In the genomic region with DNA sequence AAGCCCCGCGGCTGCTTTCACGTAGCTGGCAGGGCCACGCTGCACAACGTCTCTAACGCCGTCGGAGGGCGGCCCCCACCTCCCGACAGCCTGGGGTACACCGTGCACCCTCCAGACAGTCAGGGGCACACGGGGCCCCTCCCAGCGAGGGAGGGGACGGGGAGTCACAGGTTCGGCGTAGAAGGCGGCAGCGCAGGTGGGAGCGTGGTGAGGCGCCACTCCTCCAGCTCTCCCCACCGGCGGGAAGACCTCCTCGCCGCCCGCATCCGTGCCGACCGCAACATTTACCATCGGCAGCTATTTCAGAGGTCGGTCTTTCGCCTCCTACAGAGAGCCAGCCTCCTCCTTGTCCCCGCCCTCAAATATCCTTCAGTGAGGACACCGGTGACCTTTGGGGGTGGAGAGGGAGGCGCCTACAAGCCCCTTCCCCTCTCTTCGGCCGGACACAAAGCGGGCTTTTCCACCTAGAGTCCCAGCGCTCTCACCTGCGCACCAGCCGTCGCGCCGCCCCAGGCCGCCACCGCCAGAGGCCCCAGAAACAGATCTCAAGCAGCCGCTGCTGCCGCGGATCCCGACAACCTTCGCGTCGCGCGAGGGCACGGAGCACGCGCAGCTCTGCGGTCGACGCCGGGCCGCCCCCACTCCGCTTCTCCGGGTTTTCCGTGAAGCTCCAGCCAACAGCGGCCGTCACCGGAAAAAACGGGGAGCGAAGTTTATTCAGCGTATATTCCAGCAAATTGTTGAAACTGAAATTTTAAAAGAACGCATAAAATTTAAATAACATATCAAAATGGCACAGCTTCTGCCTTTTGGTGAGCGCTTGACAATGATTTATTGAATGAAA, we compare ENCODE assay signal across 8 cellular contexts. TPM values are rescaled to one million over a fixed set of nuclear protein-coding genes. Genes with fewer than 3 reads are reported as not detected.
A peak's percentile ranks its signal among the peaks of the same experiment; 100 is the strongest.
DNase-seq lines count a peak whose midpoint lies in the region; ATAC-seq and TF ChIP-seq lines count a peak whose summit lies in the region.

MKKS (minus strand) TSS at position 600 of the 844 bp plus-strand sequence. CDS start 20,708 bp downstream, outside the sequence.

- TF ChIP-seq CTCF in BJ (IDR thresholded peaks at IDR 0.05; ENCODE audit: insufficient read depth, low read depth, low read length) (peak; percentile 20; the same call in 1 of the 2 replicates), right lobe of liver (IDR thresholded peaks at IDR 0.05) (peak in 1 of 4 donors; percentile 5)

- CTCF ChIA-PET in BJ (lab: Yijun Ruan, JAX), result interaction anchor here (0.9 to 2.4 kb wide), 8 partner anchors 9 to 1110 kb away, joined by 3 to 15 read pairs (median 4); no protein-coding TSS in a partner anchor

- peak within 1 kb of the TSS; percentile 100 for H3K27ac Mint-ChIP-seq in dendritic cell treated with granulocyte-macrophage colony-stimulating factor and Interleukin-4, amounts not matched to agents 40 ng/mL and 50 ng/mL, for 4 days

- H3K27me3 Mint-ChIP-seq in dendritic cell treated with granulocyte-macrophage colony-stimulating factor and Interleukin-4, amounts not matched to agents 40 ng/mL and 50 ng/mL, for 4 days, result no peaks in the 10 kb centered on the region

- H3K9me3 ChIP-seq in right lobe of liver, result no peaks in the 10 kb centered on the region

- under 1% methylated on average over 40 of the region's 73 CpGs for whole genome bisulfite sequencing in right lobe of liver (ENCODE audit: insufficient coverage, low coverage, low lambda C conversion rate, missing lambda C conversion rate)

- H3K4me1 ChIP-seq in right lobe of liver, result peaks cover 0 to 27% (median 8%) of the 10 kb centered on the region in 4 donors

- DNase-seq in BJ (ENCODE audit: low read depth), result no peak
- DNase-seq in GM19240 (ENCODE audit: insufficient read length, low spot score), result peak; percentile 27
- peak; percentile 91 to 98 for DNase-seq in NCI-H526 (lab: John Stamatoyannopoulos, UW)
- DNase-seq in activated CD4-positive, alpha-beta T cell treated with anti-CD3 and anti-CD28 coated beads, Interleukin-2, amount 50 U/mL, for 1 hour, result peak; percentile 87
- DNase-seq in right lobe of liver, result peak; percentile 93 to 94 (median 94)
- peak; percentile 89 for DNase-seq in stimulated activated CD4-positive, alpha-beta T cell treated with anti-CD3 and anti-CD28 coated beads, Interleukin-4, amount 100 ng/mL, for 24 hours

- H3K4me3 ChIP-seq in BJ (ENCODE audit: low read depth, low read length), result peak within 1 kb of the TSS; percentile 98
- peak within 1 kb of the TSS; percentile 64 to 90 (median 84) for H3K4me3 ChIP-seq in right lobe of liver

- peaks cover 53% of the 10 kb centered on the region for H3K36me3 Mint-ChIP-seq in dendritic cell treated with granulocyte-macrophage colony-stimulating factor and Interleukin-4, amounts not matched to agents 40 ng/mL and 50 ng/mL, for 4 days (ENCODE audit: low read depth)

- intact Hi-C loops in dendritic cell treated with granulocyte-macrophage colony-stimulating factor and Interleukin-4, amounts not matched to agents 40 ng/mL and 50 ng/mL, for 4 days (cut with micrococcal nuclease), result loop anchor here (1.0 to 2.0 kb wide), 2 partner anchors 19 to 43 kb away; no protein-coding TSS in a partner anchor
- intact Hi-C loops in right lobe of liver (cut with DNase I), result no loop called here

- peak within 1 kb of the TSS; percentile 81 to 94 (median 93) for H3K27ac ChIP-seq in right lobe of liver

- H3K4me3 Mint-ChIP-seq in dendritic cell treated with granulocyte-macrophage colony-stimulating factor and Interleukin-4, amounts not matched to agents 40 ng/mL and 50 ng/mL, for 4 days, result peak within 1 kb of the TSS; percentile 90

- POLR2A ChIA-PET in BJ (lab: Charles Lee), result interaction anchor here (0.7 kb wide), 1 partner anchor 121 kb away, joined by 3 read pairs; no protein-coding TSS in a partner anchor

- H3K36me3 ChIP-seq in BJ (ENCODE audit: control insufficient read depth, insufficient read depth, low read length), result no peaks in the 10 kb centered on the region
- H3K36me3 ChIP-seq in right lobe of liver, result no peaks in the 10 kb centered on the region

- TF ChIP-seq POLR2A in right lobe of liver (IDR thresholded peaks at IDR 0.05), result peak; percentile 29

- peak; percentile 54 for ATAC-seq in HG03442 (IDR thresholded peaks at IDR 0.05; ENCODE audit: unreplicated experiment)
- peak; percentile 76 to 83 (median 81) for ATAC-seq in right lobe of liver

- no peaks in the 10 kb centered on the region for H3K27me3 ChIP-seq in BJ (ENCODE audit: control insufficient read depth, insufficient read depth, low read length)
- H3K27me3 ChIP-seq in right lobe of liver, result no peaks in the 10 kb centered on the region

- H3K9me3 Mint-ChIP-seq in dendritic cell treated with granulocyte-macrophage colony-stimulating factor and Interleukin-4, amounts not matched to agents 40 ng/mL and 50 ng/mL, for 4 days, result no peaks in the 10 kb centered on the region

- H3K4me1 Mint-ChIP-seq in dendritic cell treated with granulocyte-macrophage colony-stimulating factor and Interleukin-4, amounts not matched to agents 40 ng/mL and 50 ng/mL, for 4 days (ENCODE audit: low read depth), result peaks cover 59% of the 10 kb centered on the region

RNA-seq across cellular contexts. Expression of gene MKKS, which starts in this region (rescaled TPM):
- polyA plus RNA-seq in BJ (2011; rRNA removed), result 8.0 and 15.2 TPM in 2 replicates
- polyA minus RNA-seq in BJ (2011; rRNA and poly(A)+ RNA removed), result 4.0 TPM in 2 replicates
- 10 to 100 TPM; 11.4 to 17.6 (median 12.1) TPM for total RNA-seq in right lobe of liver
